1 cellular context compared by ENCODE assay signal in genomic region chr3:126773783-126774182, GRCh38.
TF ChIP-seq lines count a peak whose summit lies in the region.

No MANE protein-coding gene starts in this region.

TF ChIP-seq in IMR-90, 13 proteins besides CTCF, POLR2A, EP300 and RAD21 (continued from another document):
- TF ChIP-seq USF2 (IDR thresholded peaks at IDR 0.05; ENCODE audit: low read depth, low read length) (no peak), BHLHE40 (IDR thresholded peaks at IDR 0.05; ENCODE audit: low read depth, low read length) (no peak), NFE2L2 (IDR thresholded peaks at IDR 0.05; ENCODE audit: low read depth, low read length) (no peak), FOS (IDR thresholded peaks at IDR 0.05; ENCODE audit: low read depth, low read length) (no peak)
TF ChIP-seq in IMR-90: peak in this region for 0.
